ENCODE assay signal across 8 cellular contexts in the genomic region with DNA sequence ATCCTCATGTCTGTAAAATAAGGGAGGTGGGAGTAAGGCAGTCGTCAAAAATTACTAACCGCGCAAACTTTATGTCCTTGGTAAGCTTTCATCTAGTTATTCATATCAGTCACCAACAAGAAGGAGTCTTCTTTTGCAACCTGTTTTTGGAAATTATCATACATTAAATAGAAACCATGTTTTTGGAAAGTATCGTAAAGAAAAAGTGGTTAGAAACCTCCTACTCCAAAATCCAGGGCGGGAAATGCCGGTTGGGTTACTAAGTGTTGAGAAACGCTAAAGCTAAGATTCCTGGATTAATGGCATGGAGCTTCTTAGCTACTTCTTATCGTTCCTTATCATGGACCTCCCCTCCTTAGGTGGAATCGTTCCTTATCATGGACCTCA. TPM values are rescaled to one million over a fixed set of nuclear protein-coding genes. Genes with fewer than 3 reads are reported as not detected.
DNase-seq lines count a peak whose midpoint lies in the region; ATAC-seq and TF ChIP-seq lines count a peak whose summit lies in the region.

No MANE protein-coding gene starts in this region.

- H3K4me3 Mint-ChIP-seq in stimulated activated naive CD8-positive, alpha-beta T cell treated with anti-CD3 and anti-CD28 coated beads, Interleukin-15, amount 100 ng/mL, for 72 hours: peak overlapping the region; percentile 89 to 90

- H3K27me3 ChIP-seq in right cardiac atrium (ENCODE audit: control insufficient read depth, insufficient read depth): no peaks in the 10 kb centered on the region

- DNase-seq in NCI-H510A treated with DMSO at 0.1 percent for 48 hours (lab: John Stamatoyannopoulos, UW) (peak; percentile 12), NCI-H510A (lab: John Stamatoyannopoulos, UW) (no peak), right cardiac atrium (no peak), glomerular visceral epithelial cell (ENCODE audit: extremely low spot score) (no peak), COLO829 (ENCODE audit: low spot score) (no peak)
- DNase-seq in stimulated activated naive CD8-positive, alpha-beta T cell treated with anti-CD3 and anti-CD28 coated beads, Interleukin-15, amount 100 ng/mL, for 72 hours: no peak

- peak overlapping the region; percentile 57 for H3K4me3 ChIP-seq in right cardiac atrium (ENCODE audit: low read length)

- no peaks in the 10 kb centered on the region for H3K9me3 ChIP-seq in right cardiac atrium (ENCODE audit: control insufficient read depth, low read length)

- ATAC-seq in right cardiac atrium: no peak
- no peak for ATAC-seq in stimulated activated naive CD8-positive, alpha-beta T cell treated with anti-CD3 and anti-CD28 coated beads, Interleukin-15, amount 100 ng/mL, for 72 hours
- no peak for ATAC-seq in GM21423 (IDR thresholded peaks at IDR 0.05; ENCODE audit: unreplicated experiment)

- TF ChIP-seq CTCF in VCaP (conservative IDR thresholded peaks at IDR 0.05): no peak

- no peaks in the 10 kb centered on the region for H3K9me3 Mint-ChIP-seq in stimulated activated naive CD8-positive, alpha-beta T cell treated with anti-CD3 and anti-CD28 coated beads, Interleukin-15, amount 100 ng/mL, for 72 hours

- intact Hi-C loops in right cardiac atrium (cut with DNase I): no loop called here

- H3K4me1 Mint-ChIP-seq in stimulated activated naive CD8-positive, alpha-beta T cell treated with anti-CD3 and anti-CD28 coated beads, Interleukin-15, amount 100 ng/mL, for 72 hours: peaks cover 16% of the 10 kb centered on the region

- H3K27ac Mint-ChIP-seq in stimulated activated naive CD8-positive, alpha-beta T cell treated with anti-CD3 and anti-CD28 coated beads, Interleukin-15, amount 100 ng/mL, for 72 hours: no peak overlapping the region

- peak overlapping the region; percentile 66; the same call in 1 of the 2 replicates for H3K27ac ChIP-seq in VCaP
- no peak overlapping the region for H3K27ac ChIP-seq in right cardiac atrium (ENCODE audit: low read length)

- H3K4me1 ChIP-seq in right cardiac atrium (ENCODE audit: control insufficient read depth, insufficient read depth, low read length): no peaks in the 10 kb centered on the region

- WGBS in right cardiac atrium: 22% methylated on average over 9 of the region's 9 CpGs

- no peaks in the 10 kb centered on the region for H3K27me3 Mint-ChIP-seq in stimulated activated naive CD8-positive, alpha-beta T cell treated with anti-CD3 and anti-CD28 coated beads, Interleukin-15, amount 100 ng/mL, for 72 hours

RNA-seq across cellular contexts. Expression of a gene that starts 0.8 kb away (rescaled TPM):
- total RNA-seq in right cardiac atrium: 1 to 10 TPM; 8.3 to 9.6 (median 8.9) TPM
- polyA plus RNA-seq in right cardiac atrium: 8.0 TPM

RNA-seq across cellular contexts. Expression of a gene that starts 29.4 kb away (rescaled TPM):
- total RNA-seq in right cardiac atrium: 100 to 1,000 TPM in 1 of 4 donors, 10 to 100 TPM in 3; 82.1 to 165 (median 88.6) TPM
- 62.2 TPM for polyA plus RNA-seq in right cardiac atrium
